In genomic region chr2:166376873-166377272, GRCh38 we compare ENCODE assay signal across 1 cellular context.
TF ChIP-seq lines count a peak whose summit lies in the region.

No MANE protein-coding gene starts in this region.

TF ChIP-seq in IMR-90, 13 proteins besides CTCF, POLR2A, EP300 and RAD21 (continued from another document):
- TF ChIP-seq BHLHE40 (IDR thresholded peaks at IDR 0.05; ENCODE audit: low read depth, low read length) = no peak
- TF ChIP-seq MAFK (IDR thresholded peaks at IDR 0.05; ENCODE audit: low read depth, low read length) = no peak
